In the genomic region with DNA sequence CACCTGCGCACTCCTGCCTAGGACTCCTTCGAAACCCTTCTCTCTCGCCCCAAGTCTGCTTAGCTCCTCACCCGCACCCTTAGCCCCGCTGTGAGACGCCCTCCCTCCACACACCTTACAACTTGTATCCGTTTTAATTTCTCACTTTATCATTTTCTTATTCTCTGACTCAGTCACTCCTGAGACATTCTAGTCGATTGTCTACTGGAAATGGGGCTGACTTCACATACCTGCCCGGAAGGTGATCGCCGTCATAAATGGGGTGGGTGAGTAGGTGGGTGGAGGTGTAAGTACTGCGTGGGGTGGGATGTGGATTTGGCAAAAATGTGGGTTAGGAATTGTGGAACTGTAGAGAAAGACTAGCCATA, we compare ENCODE assay signal across 8 cellular contexts. TPM values are rescaled to one million over a fixed set of nuclear protein-coding genes. Genes with fewer than 3 reads are reported as not detected.
DNase-seq lines count a peak whose midpoint lies in the region; ATAC-seq and TF ChIP-seq lines count a peak whose summit lies in the region.

No MANE protein-coding gene starts in this region.

- DNase-seq in SK-N-SH (peak; percentile 9), left colon (peak; percentile 31 to 36), amniotic stem cell (lab: John Stamatoyannopoulos, UW) (no peak), NCI-H187 (lab: John Stamatoyannopoulos, UW) (no peak)
- DNase-seq in stimulated activated CD4-positive, alpha-beta T cell treated with anti-CD3 and anti-CD28 coated beads, TNF-alpha, amount 100 ng/mL, for 4 hours (ENCODE audit: low read depth in 3 of 3): peak; percentile 47 to 77 (median 76)

- no peaks in the 10 kb centered on the region; the same call in 1 of the 2 replicates for H4K20me1 ChIP-seq in SK-N-SH (ENCODE audit: insufficient read depth)

- no peaks in the 10 kb centered on the region for H3K27me3 ChIP-seq in SK-N-SH (ENCODE audit: insufficient read depth)

- H3F3A ChIP-seq in SK-N-SH (replicated peaks; ENCODE audit: insufficient read depth): peaks cover 8% of the 10 kb centered on the region

- under 1% methylated on average over 12 of the region's 12 CpGs for WGBS in SK-N-SH (ENCODE audit: low lambda C conversion rate)

- H3K4me3 ChIP-seq in SK-N-SH (ENCODE audit: low read depth in 2 of 2, low read length in 1 of 2): peak overlapping the region; percentile 93 to 98

- no peaks in the 10 kb centered on the region for H3K9me2 ChIP-seq in SK-N-SH

- TF ChIP-seq CTCF in SK-N-SH (IDR thresholded peaks at IDR 0.05): no peak

- peaks cover 40% of the 10 kb centered on the region for H3K79me2 ChIP-seq in SK-N-SH (ENCODE audit: insufficient read depth)

- intact Hi-C loops in left colon (cut with DNase I, micrococcal nuclease): no loop called here

- no peak for TF ChIP-seq EP300 in SK-N-SH (IDR thresholded peaks at IDR 0.05; ENCODE audit: borderline replicate concordance in 1 of 2, low read depth in 1 of 2, low read length in 1 of 2)

- ATAC-seq in GM18867 (IDR thresholded peaks at IDR 0.05; ENCODE audit: unreplicated experiment) (peak; percentile 32), HG02943 (IDR thresholded peaks at IDR 0.05; ENCODE audit: low read depth, unreplicated experiment) (peak; percentile 44), left colon (peak; percentile 44)

- H3K9ac ChIP-seq in SK-N-SH: peak overlapping the region; percentile 89

- CTCF ChIA-PET in SK-N-SH (lab: Yijun Ruan, JAX): interaction anchor here (0.7 to 1.9 kb wide), 4 partner anchors 20 to 90 kb away, joined by 3 to 9 read pairs (median 6); no protein-coding TSS in a partner anchor

- peak overlapping the region; percentile 80 for H2AFZ ChIP-seq in SK-N-SH (ENCODE audit: low read depth)

- H3K4me2 ChIP-seq in SK-N-SH: peak overlapping the region; percentile 95

- POLR2A ChIA-PET in SK-N-SH (lab: Yijun Ruan, JAX): interaction anchor here (1.2 to 1.3 kb wide), 3 partner anchors 13 to 76 kb away, joined by 3 to 5 read pairs (median 4); a partner anchor contains a TSS

- peak overlapping the region; percentile 63 to 87 for H3K27ac ChIP-seq in SK-N-SH (ENCODE audit: low read depth in 2 of 2, low read length in 1 of 2)
- peak overlapping the region; percentile 67 for H3K27ac ChIP-seq in angular gyrus (ENCODE audit: low read depth, low read length)

- H3K9me3 ChIP-seq in SK-N-SH: no peaks in the 10 kb centered on the region

- peaks cover 9 to 11% of the 10 kb centered on the region in 2 experiments; a peak in 3 of 4 replicates for H3K4me1 ChIP-seq in SK-N-SH (ENCODE audit: control insufficient read depth in 1 of 2, insufficient read depth in 2 of 2, low read depth in 1 of 2, low read length in 1 of 2)

- H3K36me3 ChIP-seq in SK-N-SH (replicated peaks in 1 of 2; ENCODE audit: control insufficient read depth in 1 of 2, insufficient read depth in 2 of 2, low read length in 1 of 2): no peaks in the 10 kb centered on the region

- no peak for TF ChIP-seq RAD21 in SK-N-SH (IDR thresholded peaks at IDR 0.05; ENCODE audit: low read length)

TF ChIP-seq in SK-N-SH, 30 proteins besides CTCF, POLR2A, EP300 and RAD21 (continues in another document):
- TF ChIP-seq FOXM1 (IDR thresholded peaks at IDR 0.05; ENCODE audit: low read depth) (no peak), EZH2phosphoT487 (IDR thresholded peaks at IDR 0.05; ENCODE audit: borderline replicate concordance, low read depth) (no peak), SMC3 (IDR thresholded peaks at IDR 0.05; ENCODE audit: low read depth, low read length) (no peak), FOSL2 (IDR thresholded peaks at IDR 0.05; ENCODE audit: borderline replicate concordance, low read depth) (no peak), FOXJ3 (CRISPR knock-in tag; IDR thresholded peaks at IDR 0.05) (no peak), NFIC (IDR thresholded peaks at IDR 0.05; ENCODE audit: borderline replicate concordance) (no peak), TEAD4 (IDR thresholded peaks at IDR 0.05; ENCODE audit: borderline replicate concordance, insufficient read depth) (no peak), GABPA (IDR thresholded peaks at IDR 0.05; ENCODE audit: low read depth) (no peak), RFX5 (IDR thresholded peaks at IDR 0.05; ENCODE audit: low read length) (no peak), MEF2A (IDR thresholded peaks at IDR 0.05; ENCODE audit: borderline replicate concordance, low read depth) (no peak), ELF1 (IDR thresholded peaks at IDR 0.05) (no peak)
- TF ChIP-seq, protein P1, sequence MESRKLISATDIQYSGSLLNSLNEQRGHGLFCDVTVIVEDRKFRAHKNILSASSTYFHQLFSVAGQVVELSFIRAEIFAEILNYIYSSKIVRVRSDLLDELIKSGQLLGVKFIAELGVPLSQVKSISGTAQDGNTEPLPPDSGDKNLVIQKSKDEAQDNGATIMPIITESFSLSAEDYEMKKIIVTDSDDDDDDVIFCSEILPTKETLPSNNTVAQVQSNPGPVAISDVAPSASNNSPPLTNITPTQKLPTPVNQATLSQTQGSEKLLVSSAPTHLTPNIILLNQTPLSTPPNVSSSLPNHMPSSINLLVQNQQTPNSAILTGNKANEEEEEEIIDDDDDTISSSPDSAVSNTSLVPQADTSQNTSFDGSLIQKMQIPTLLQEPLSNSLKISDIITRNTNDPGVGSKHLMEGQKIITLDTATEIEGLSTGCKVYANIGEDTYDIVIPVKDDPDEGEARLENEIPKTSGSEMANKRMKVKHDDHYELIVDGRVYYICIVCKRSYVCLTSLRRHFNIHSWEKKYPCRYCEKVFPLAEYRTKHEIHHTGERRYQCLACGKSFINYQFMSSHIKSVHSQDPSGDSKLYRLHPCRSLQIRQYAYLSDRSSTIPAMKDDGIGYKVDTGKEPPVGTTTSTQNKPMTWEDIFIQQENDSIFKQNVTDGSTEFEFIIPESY (IDR thresholded peaks at IDR 0.05; ENCODE audit: borderline replicate concordance, low read depth): no peak
- TF ChIP-seq, protein P2, sequence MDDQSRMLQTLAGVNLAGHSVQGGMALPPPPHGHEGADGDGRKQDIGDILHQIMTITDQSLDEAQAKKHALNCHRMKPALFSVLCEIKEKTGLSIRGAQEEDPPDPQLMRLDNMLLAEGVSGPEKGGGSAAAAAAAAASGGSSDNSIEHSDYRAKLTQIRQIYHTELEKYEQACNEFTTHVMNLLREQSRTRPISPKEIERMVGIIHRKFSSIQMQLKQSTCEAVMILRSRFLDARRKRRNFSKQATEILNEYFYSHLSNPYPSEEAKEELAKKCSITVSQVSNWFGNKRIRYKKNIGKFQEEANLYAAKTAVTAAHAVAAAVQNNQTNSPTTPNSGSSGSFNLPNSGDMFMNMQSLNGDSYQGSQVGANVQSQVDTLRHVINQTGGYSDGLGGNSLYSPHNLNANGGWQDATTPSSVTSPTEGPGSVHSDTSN (IDR thresholded peaks at IDR 0.05): no peak
- TF ChIP-seq, protein P3, sequence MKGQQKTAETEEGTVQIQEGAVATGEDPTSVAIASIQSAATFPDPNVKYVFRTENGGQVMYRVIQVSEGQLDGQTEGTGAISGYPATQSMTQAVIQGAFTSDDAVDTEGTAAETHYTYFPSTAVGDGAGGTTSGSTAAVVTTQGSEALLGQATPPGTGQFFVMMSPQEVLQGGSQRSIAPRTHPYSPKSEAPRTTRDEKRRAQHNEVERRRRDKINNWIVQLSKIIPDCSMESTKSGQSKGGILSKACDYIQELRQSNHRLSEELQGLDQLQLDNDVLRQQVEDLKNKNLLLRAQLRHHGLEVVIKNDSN (IDR thresholded peaks at IDR 0.05; ENCODE audit: borderline replicate concordance, low read depth): no peak
- TF ChIP-seq, protein P4, sequence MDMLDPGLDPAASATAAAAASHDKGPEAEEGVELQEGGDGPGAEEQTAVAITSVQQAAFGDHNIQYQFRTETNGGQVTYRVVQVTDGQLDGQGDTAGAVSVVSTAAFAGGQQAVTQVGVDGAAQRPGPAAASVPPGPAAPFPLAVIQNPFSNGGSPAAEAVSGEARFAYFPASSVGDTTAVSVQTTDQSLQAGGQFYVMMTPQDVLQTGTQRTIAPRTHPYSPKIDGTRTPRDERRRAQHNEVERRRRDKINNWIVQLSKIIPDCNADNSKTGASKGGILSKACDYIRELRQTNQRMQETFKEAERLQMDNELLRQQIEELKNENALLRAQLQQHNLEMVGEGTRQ (IDR thresholded peaks at IDR 0.05; ENCODE audit: borderline replicate concordance, low read depth, low read length): no peak
- TF ChIP-seq, protein P5, sequence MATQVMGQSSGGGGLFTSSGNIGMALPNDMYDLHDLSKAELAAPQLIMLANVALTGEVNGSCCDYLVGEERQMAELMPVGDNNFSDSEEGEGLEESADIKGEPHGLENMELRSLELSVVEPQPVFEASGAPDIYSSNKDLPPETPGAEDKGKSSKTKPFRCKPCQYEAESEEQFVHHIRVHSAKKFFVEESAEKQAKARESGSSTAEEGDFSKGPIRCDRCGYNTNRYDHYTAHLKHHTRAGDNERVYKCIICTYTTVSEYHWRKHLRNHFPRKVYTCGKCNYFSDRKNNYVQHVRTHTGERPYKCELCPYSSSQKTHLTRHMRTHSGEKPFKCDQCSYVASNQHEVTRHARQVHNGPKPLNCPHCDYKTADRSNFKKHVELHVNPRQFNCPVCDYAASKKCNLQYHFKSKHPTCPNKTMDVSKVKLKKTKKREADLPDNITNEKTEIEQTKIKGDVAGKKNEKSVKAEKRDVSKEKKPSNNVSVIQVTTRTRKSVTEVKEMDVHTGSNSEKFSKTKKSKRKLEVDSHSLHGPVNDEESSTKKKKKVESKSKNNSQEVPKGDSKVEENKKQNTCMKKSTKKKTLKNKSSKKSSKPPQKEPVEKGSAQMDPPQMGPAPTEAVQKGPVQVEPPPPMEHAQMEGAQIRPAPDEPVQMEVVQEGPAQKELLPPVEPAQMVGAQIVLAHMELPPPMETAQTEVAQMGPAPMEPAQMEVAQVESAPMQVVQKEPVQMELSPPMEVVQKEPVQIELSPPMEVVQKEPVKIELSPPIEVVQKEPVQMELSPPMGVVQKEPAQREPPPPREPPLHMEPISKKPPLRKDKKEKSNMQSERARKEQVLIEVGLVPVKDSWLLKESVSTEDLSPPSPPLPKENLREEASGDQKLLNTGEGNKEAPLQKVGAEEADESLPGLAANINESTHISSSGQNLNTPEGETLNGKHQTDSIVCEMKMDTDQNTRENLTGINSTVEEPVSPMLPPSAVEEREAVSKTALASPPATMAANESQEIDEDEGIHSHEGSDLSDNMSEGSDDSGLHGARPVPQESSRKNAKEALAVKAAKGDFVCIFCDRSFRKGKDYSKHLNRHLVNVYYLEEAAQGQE (IDR thresholded peaks at IDR 0.05; ENCODE audit: low read depth, low read length): no peak

RNA-seq across cellular contexts. Expression of a gene that starts 0.7 kb away (rescaled TPM):
- 21.4 and 25.5 TPM in 2 replicates for polyA plus RNA-seq in SK-N-SH (2012; rRNA removed)
- polyA plus RNA-seq in SK-N-SH (2012; cell fraction: cytosol; rRNA removed): 28.9 and 33.1 TPM in 2 replicates
- 10.2 and 18.6 TPM in 2 replicates for polyA plus RNA-seq in SK-N-SH (2012; cell fraction: nucleus; rRNA removed)
- total RNA-seq in left colon: 100 to 1,000 TPM; 117 to 129 TPM

Comparison
In these comparisons a context has a peak if more than half of its experiments do, and no peak if none do; other contexts are left out.
1. DNase-seq: peak in SK-N-SH (single experiment), left colon (2 of 2) and stimulated activated CD4-positive, alpha-beta T cell treated with anti-CD3 and anti-CD28 coated beads, TNF-alpha, amount 100 ng/mL, for 4 hours (3 of 3); none in amniotic stem cell (single experiment) and NCI-H187 (0 of 2).
2. Peak in every context shown above with its lines, with median percentiles within 50 percentile points of each other: ATAC-seq.